In genomic region chr14:70097576-70098256, GRCh38 we compare ENCODE assay signal across 16 cellular contexts.
DNase-seq lines count a peak whose midpoint lies in the region; ATAC-seq and TF ChIP-seq lines count a peak whose summit lies in the region.
"Had no signal": no experiment of that assay in that cellular context is flagged by ENCODE, and none has a peak within 500 bp of the region (broad histone marks: within the 10 kb centered on the region; RNA-seq: fewer than 3 reads in every experiment).

No MANE protein-coding gene starts in this region.

- H3K4me1 ChIP-seq in mucosa of descending colon (ENCODE audit: low read depth): no peaks in the 10 kb centered on the region

- H3K36me3 ChIP-seq in mucosa of descending colon (ENCODE audit: low read depth): no peaks in the 10 kb centered on the region
- H3K36me3 ChIP-seq: gastrocnemius medialis, stomach had no signal

- ATAC-seq in left lobe of liver: peak; percentile 25
- ATAC-seq in mucosa of descending colon: no peak
- no peak for ATAC-seq in GM19023 (IDR thresholded peaks at IDR 0.05; ENCODE audit: unreplicated experiment)
- no peak for ATAC-seq in HG02852 (IDR thresholded peaks at IDR 0.05; ENCODE audit: unreplicated experiment)
- ATAC-seq in GM19351 (IDR thresholded peaks at IDR 0.05; ENCODE audit: unreplicated experiment): no peak

- DNase-seq in COLO668 (lab: John Stamatoyannopoulos, UW; ENCODE audit: unreplicated experiment): peak; percentile 84
- peak; percentile 78 for DNase-seq in NCI-H1105 (lab: John Stamatoyannopoulos, UW)
- DNase-seq in NCI-H345 treated with DMSO at 0.1 percent for 48 hours (lab: John Stamatoyannopoulos, UW; ENCODE audit: unreplicated experiment): peak; percentile 83
- DNase-seq in left lobe of liver (ENCODE audit: low spot score): no peak
- no peak for DNase-seq in mucosa of descending colon
- DNase-seq: activated CD4-positive, alpha-beta T cell treated with anti-CD3 and anti-CD28 coated beads, Interleukin-2, amount 10 ng/mL, durations not matched to agents 24 days and 14 days; activated naive CD4-positive, alpha-beta T cell treated with anti-CD3 and anti-CD28 coated beads, Interleukin-2, amount 10 ng/mL, durations not matched to agents 7 days and 5 days; gastrocnemius medialis; KG1; mesenchymal stem cell; stimulated activated CD4-positive, alpha-beta T cell treated with anti-CD3 and anti-CD28 coated beads, Interleukin-15, amount 100 ng/mL, for 24 hours; stomach; T1000 had no signal

- H3K4me3 ChIP-seq in mucosa of descending colon: no peak overlapping the region
- H3K4me3 ChIP-seq: gastrocnemius medialis, stomach had no signal

- TF ChIP-seq CTCF in mucosa of descending colon (IDR thresholded peaks at IDR 0.05): no peak

- H3K9me3 ChIP-seq in mucosa of descending colon: no peaks in the 10 kb centered on the region
- H3K9me3 ChIP-seq: gastrocnemius medialis, stomach had no signal

- intact Hi-C loops in mucosa of descending colon (cut with DNase I, micrococcal nuclease): no loop called here

Comparison
In these comparisons a context has a peak if more than half of its experiments do, and no peak if none do; other contexts are left out.
1. DNase-seq: peak in COLO668 (single experiment), NCI-H1105 (single experiment) and NCI-H345 treated with DMSO at 0.1 percent for 48 hours (single experiment); none in left lobe of liver (single experiment) and mucosa of descending colon (0 of 3).